ENCODE assay signal across 8 cellular contexts in the genomic region with DNA sequence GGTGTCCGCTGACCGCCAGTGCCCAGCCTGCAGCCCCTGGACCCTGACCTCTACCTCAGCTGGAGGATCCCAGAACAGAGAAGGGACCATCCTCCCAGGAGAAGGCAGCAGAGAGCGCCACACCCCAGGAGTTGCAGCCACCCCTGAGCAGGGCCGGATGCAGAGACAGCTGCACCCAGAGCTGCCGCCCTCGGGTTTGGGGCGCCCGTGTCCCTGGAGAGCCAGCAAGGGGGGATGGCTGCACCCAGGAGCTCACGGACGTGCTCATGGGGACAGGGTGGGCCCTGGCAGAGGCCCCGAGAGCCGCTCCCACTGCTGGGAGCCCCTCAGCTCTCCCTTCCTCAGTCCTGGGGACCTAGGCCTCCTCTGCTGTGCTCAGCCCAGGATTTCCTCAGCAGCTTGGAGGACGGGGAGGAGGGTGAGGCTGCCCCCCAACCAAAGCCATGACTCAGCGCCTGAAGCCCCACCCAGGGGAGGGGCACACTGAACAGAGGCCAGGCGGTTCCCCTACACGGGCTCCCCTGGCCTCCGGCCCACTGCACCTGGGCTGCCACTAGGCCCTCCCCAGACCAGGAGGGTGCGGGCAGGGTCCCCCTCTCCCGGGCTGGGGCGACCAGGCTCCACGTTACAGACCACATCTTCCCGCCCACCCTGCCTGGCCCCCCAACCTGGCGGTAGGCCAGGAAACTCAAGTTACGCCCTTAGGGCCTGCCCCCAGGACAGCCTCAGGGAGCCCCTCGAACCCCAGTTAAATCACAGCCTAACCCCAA. TPM values are rescaled to one million over a fixed set of nuclear protein-coding genes. Genes with fewer than 3 reads are reported as not detected.
DNase-seq lines count a peak whose midpoint lies in the region; ATAC-seq and TF ChIP-seq lines count a peak whose summit lies in the region.

No MANE protein-coding gene starts in this region.

- intact Hi-C loops in tibial artery (cut with DNase I; ENCODE audit: low total_unique reads): no loop called here

- no peak overlapping the region for H2AFZ ChIP-seq in fibroblast of lung (ENCODE audit: low read length)
- H2AFZ ChIP-seq in neuron (ENCODE audit: low read depth, low read length): no peak overlapping the region

- TF ChIP-seq CTCF in 22Rv1 (IDR thresholded peaks at IDR 0.05) (no peak), fibroblast of lung (conservative IDR thresholded peaks at IDR 0.05 in 1 of 2, IDR thresholded peaks at IDR 0.05 in 1 of 2; ENCODE audit: low read depth in 1 of 2, low read length in 2 of 2) (no peak), tibial artery (IDR thresholded peaks at IDR 0.05) (no peak)

- no peaks in the 10 kb centered on the region for H4K20me1 ChIP-seq in fibroblast of lung (ENCODE audit: control insufficient read depth, extremely low read depth, insufficient read depth, low read length)

- H3K27ac ChIP-seq in 22Rv1 (peak overlapping the region; percentile 96), fibroblast of lung (ENCODE audit: insufficient read depth, low read length) (peak overlapping the region; percentile 39), tibial artery (peak overlapping the region; percentile 21 to 46)

- H3K4me3 ChIP-seq in fibroblast of lung (replicated peaks in 1 of 4; ENCODE audit: control extremely low read depth in 1 of 4, insufficient read depth in 1 of 4, low read depth in 3 of 4, low read length in 4 of 4) (peak overlapping the region; percentile 66 to 84 (median 78)), neuron (ENCODE audit: low read length) (peak overlapping the region; percentile 70), tibial artery (peak overlapping the region; percentile 80 to 94)

- peaks cover 48% of the 10 kb centered on the region for H3K79me2 ChIP-seq in fibroblast of lung (ENCODE audit: control insufficient read depth, insufficient read depth, low read length)

- no peaks in the 10 kb centered on the region for H3K9me3 ChIP-seq in fibroblast of lung (ENCODE audit: control insufficient read depth, insufficient read depth, low read depth, low read length)
- H3K9me3 ChIP-seq in neuron (ENCODE audit: low read length): no peaks in the 10 kb centered on the region
- H3K9me3 ChIP-seq in tibial artery: no peaks in the 10 kb centered on the region

- H3K4me1 ChIP-seq in fibroblast of lung (ENCODE audit: control insufficient read depth, extremely low read depth, insufficient read depth, low read length): peaks cover 23% of the 10 kb centered on the region
- H3K4me1 ChIP-seq in neuron (ENCODE audit: insufficient read depth, low read length): peaks cover 43% of the 10 kb centered on the region
- H3K4me1 ChIP-seq in tibial artery: peaks cover 0 to 56% (median 49%) of the 10 kb centered on the region in 4 donors

- DNase-seq in NOMO-1 treated with dmso at 0.1 percent for 144 hours (lab: John Stamatoyannopoulos, UW; ENCODE audit: unreplicated experiment): peak; percentile 70
- DNase-seq in activated T-cell treated with anti-CD3 and anti-CD28 coated beads, Interleukin-2, amount 50 U/mL, for 1 hour: peak; percentile 79
- DNase-seq in fibroblast of lung (ENCODE audit: low read depth in 2 of 2): peak; percentile 73 to 80
- peak; percentile 77 to 82 for DNase-seq in tibial artery
- DNase-seq in NCI-H1092 treated with DMSO at 0.1 percent for 48 hours (lab: John Stamatoyannopoulos, UW): no peak

- H3K27me3 ChIP-seq in fibroblast of lung (ENCODE audit: control insufficient read depth, insufficient read depth, low read length) (no peaks in the 10 kb centered on the region), neuron (ENCODE audit: insufficient read depth, low read length) (no peaks in the 10 kb centered on the region), tibial artery (no peaks in the 10 kb centered on the region)

- H3K9ac ChIP-seq in fibroblast of lung (ENCODE audit: insufficient read depth, low read length): peak overlapping the region; percentile 48

- ATAC-seq in GM18861 (IDR thresholded peaks at IDR 0.05; ENCODE audit: unreplicated experiment): peak; percentile 27

- H3K36me3 ChIP-seq in fibroblast of lung (ENCODE audit: control insufficient read depth, insufficient read depth, low read length) (peaks cover 13% of the 10 kb centered on the region), neuron (ENCODE audit: insufficient read depth, low read length) (peaks cover 8% of the 10 kb centered on the region), tibial artery (peaks cover 0 to under 1% (median under 1%) of the 10 kb centered on the region in 3 donors)

- peak overlapping the region; percentile 99 for H3K4me2 ChIP-seq in fibroblast of lung (ENCODE audit: extremely low read depth, insufficient read depth, low read length)

RNA-seq across cellular contexts. Expression of a gene that starts 2.2 kb away (rescaled TPM):
- 34.7 and 50.9 TPM in 2 replicates for total RNA-seq in fibroblast of lung
- polyA plus RNA-seq in fibroblast of lung: 15.3 and 15.7 TPM in 2 replicates
- polyA plus RNA-seq in fibroblast of lung (2012): 24.4 and 30.2 TPM in 2 replicates
- polyA minus RNA-seq in fibroblast of lung (ENCODE audit: low replicate concordance): 25.1 and 27.7 TPM in 2 replicates

RNA-seq across cellular contexts. Expression of a gene that starts 2.9 kb away (rescaled TPM):
- total RNA-seq in fibroblast of lung: 12.7 and 13.1 TPM in 2 replicates
- 7.1 and 9.6 TPM in 2 replicates for polyA plus RNA-seq in fibroblast of lung
- 13.6 and 21.6 TPM in 2 replicates for polyA plus RNA-seq in fibroblast of lung (2012)
- 14.7 and 16.3 TPM in 2 replicates for polyA minus RNA-seq in fibroblast of lung (ENCODE audit: low replicate concordance)

RNA-seq across cellular contexts. Expression of a gene that starts 19.0 kb away (rescaled TPM):
- total RNA-seq in fibroblast of lung: 46.2 and 69.2 TPM in 2 replicates
- 44.1 and 73.0 TPM in 2 replicates for polyA plus RNA-seq in fibroblast of lung
- 67.0 and 92.9 TPM in 2 replicates for polyA plus RNA-seq in fibroblast of lung (2012)
- 210 and 377 TPM in 2 replicates for polyA minus RNA-seq in fibroblast of lung (ENCODE audit: low replicate concordance)

RNA-seq across cellular contexts. Expression of a gene that starts 19.1 kb away (rescaled TPM):
- 9.0 and 10.1 TPM in 2 replicates for total RNA-seq in fibroblast of lung
- 6.0 and 6.2 TPM in 2 replicates for polyA plus RNA-seq in fibroblast of lung
- 13.5 and 18.1 TPM in 2 replicates for polyA plus RNA-seq in fibroblast of lung (2012)
- 4.4 and 5.6 TPM in 2 replicates for polyA minus RNA-seq in fibroblast of lung (ENCODE audit: low replicate concordance)

RNA-seq across cellular contexts. Expression of a gene that starts 25.2 kb away (rescaled TPM):
- 1.0 and 2.5 TPM in 2 replicates for total RNA-seq in fibroblast of lung
- polyA plus RNA-seq in fibroblast of lung: 0.44 TPM in 2 replicates
- 1.1 and 1.3 TPM in 2 replicates for polyA plus RNA-seq in fibroblast of lung (2012)
- not detected in 2 replicates for polyA minus RNA-seq in fibroblast of lung (ENCODE audit: low replicate concordance)

Comparison
In these comparisons a context has a peak if more than half of its experiments do, and no peak if none do; other contexts are left out.
1. H3K27ac ChIP-seq: peak in every context shown above with its lines; median percentile 96 in 22Rv1; 39 in fibroblast of lung; 34 in tibial artery.